ENCODE assay signal across 31 cellular contexts in genomic region chr7:141363748-141364147, GRCh38.
"Had no signal": no experiment of that assay in that cellular context is flagged by ENCODE, and none has a peak within 500 bp of the region (broad histone marks: within the 10 kb centered on the region; RNA-seq: fewer than 3 reads in every experiment).

No MANE protein-coding gene starts in this region.

- H3K4me1 Mint-ChIP-seq: activated naive CD8-positive, alpha-beta T cell treated with anti-CD3 and anti-CD28 coated beads, Interleukin-2, amount 50 U/mL, for 24 hours; memory B cell; naive B cell; stimulated activated effector memory CD8-positive, alpha-beta T cell treated with anti-CD3 and anti-CD28 coated beads, Interleukin-12 subunit alpha, Interleukin-12 subunit beta, amount 100 ng/mL, for 72 hours; T-cell had no signal

- H3K27me3 ChIP-seq: body of pancreas, cardiac muscle cell, foreskin keratinocyte, stomach, suprapubic skin, tibial nerve, uterus had no signal

- H3K9me3 Mint-ChIP-seq: activated naive CD8-positive, alpha-beta T cell treated with anti-CD3 and anti-CD28 coated beads, Interleukin-2, amount 50 U/mL, for 24 hours; dendritic cell treated with granulocyte-macrophage colony-stimulating factor and Interleukin-4, amounts not matched to agents 40 ng/mL and 50 ng/mL, for 4 days; neural crest cell; stimulated activated effector memory CD8-positive, alpha-beta T cell treated with anti-CD3 and anti-CD28 coated beads, Interleukin-12 subunit alpha, Interleukin-12 subunit beta, amount 100 ng/mL, for 72 hours; T-cell; T-helper 2 cell treated with Interferon-gamma antibody and Interleukin-4, amounts not matched to agents 5 μg/mL and 100 μg/mL, for 36 hours had no signal

- H3K4me3 ChIP-seq: body of pancreas, cardiac muscle cell, mucosa of descending colon, stomach, suprapubic skin, tibial nerve, uterus had no signal

- H3K27me3 Mint-ChIP-seq: dendritic cell treated with granulocyte-macrophage colony-stimulating factor and Interleukin-4, amounts not matched to agents 40 ng/mL and 50 ng/mL, for 4 days had no signal

- H3K9me3 ChIP-seq: body of pancreas, mucosa of descending colon, stomach, suprapubic skin, tibial nerve, uterus had no signal

- H3K36me3 ChIP-seq: cardiac muscle cell, stomach, suprapubic skin, tibial nerve, uterus, WERI-Rb-1 had no signal

- H3K36me3 Mint-ChIP-seq: memory B cell; naive B cell; stimulated activated effector memory CD8-positive, alpha-beta T cell treated with anti-CD3 and anti-CD28 coated beads, Interleukin-12 subunit alpha, Interleukin-12 subunit beta, amount 100 ng/mL, for 72 hours; T-cell had no signal

- H3K27ac Mint-ChIP-seq: activated CD8-positive, alpha-beta T cell treated with anti-CD3 and anti-CD28 coated beads, Interleukin-2, amount 10 ng/mL, durations not matched to agents 7 days and 5 days; activated naive CD8-positive, alpha-beta T cell treated with anti-CD3 and anti-CD28 coated beads, Interleukin-2, amount 50 U/mL, for 24 hours; activated T-helper 1 cell treated with anti-CD3 and anti-CD28 coated beads, Interleukin-12 subunit alpha, Interleukin-12 subunit beta, Interleukin-2, Interleukin-4 antibody, amounts not matched to agents 30 ng/mL and 10 ng/mL and 1 ng/mL, durations not matched to agents 14 hours and 24 hours and 36 hours; dendritic cell treated with granulocyte-macrophage colony-stimulating factor and Interleukin-4, amounts not matched to agents 40 ng/mL and 50 ng/mL, for 4 days; memory B cell; naive B cell; stimulated activated effector memory CD8-positive, alpha-beta T cell treated with anti-CD3 and anti-CD28 coated beads, Interleukin-12 subunit alpha, Interleukin-12 subunit beta, amount 100 ng/mL, for 72 hours; T-cell; T-helper 2 cell treated with Interferon-gamma antibody and Interleukin-4, amounts not matched to agents 5 μg/mL and 100 μg/mL, for 36 hours had no signal

- ATAC-seq: activated CD8-positive, alpha-beta T cell treated with anti-CD3 and anti-CD28 coated beads, Interleukin-2, amount 10 ng/mL, durations not matched to agents 7 days and 5 days; activated naive CD8-positive, alpha-beta T cell treated with anti-CD3 and anti-CD28 coated beads, Interleukin-2, amount 50 U/mL, for 24 hours; body of pancreas; mucosa of descending colon; stimulated activated effector memory CD8-positive, alpha-beta T cell treated with anti-CD3 and anti-CD28 coated beads, Interleukin-12 subunit alpha, Interleukin-12 subunit beta, amount 100 ng/mL, for 72 hours; T-cell had no signal

- H3K4me3 Mint-ChIP-seq: activated CD8-positive, alpha-beta T cell treated with anti-CD3 and anti-CD28 coated beads, Interleukin-2, amount 10 ng/mL, durations not matched to agents 7 days and 5 days; activated naive CD8-positive, alpha-beta T cell treated with anti-CD3 and anti-CD28 coated beads, Interleukin-2, amount 50 U/mL, for 24 hours; activated T-helper 1 cell treated with anti-CD3 and anti-CD28 coated beads, Interleukin-12 subunit alpha, Interleukin-12 subunit beta, Interleukin-2, Interleukin-4 antibody, amounts not matched to agents 30 ng/mL and 10 ng/mL and 1 ng/mL, durations not matched to agents 14 hours and 24 hours and 36 hours; dendritic cell treated with granulocyte-macrophage colony-stimulating factor and Interleukin-4, amounts not matched to agents 40 ng/mL and 50 ng/mL, for 4 days; memory B cell; naive B cell; neural crest cell; stimulated activated effector memory CD8-positive, alpha-beta T cell treated with anti-CD3 and anti-CD28 coated beads, Interleukin-12 subunit alpha, Interleukin-12 subunit beta, amount 100 ng/mL, for 72 hours; T-cell; T-helper 2 cell treated with Interferon-gamma antibody and Interleukin-4, amounts not matched to agents 5 μg/mL and 100 μg/mL, for 36 hours had no signal

- DNase-seq: activated CD4-positive, alpha-beta T cell treated with anti-CD3 and anti-CD28 coated beads for 1 hour; activated CD4-positive, alpha-beta T cell treated with anti-CD3 and anti-CD28 coated beads, Interleukin-2, amount 50 U/mL, for 1 hour; activated CD8-positive, alpha-beta T cell treated with anti-CD3 and anti-CD28 coated beads, Interleukin-2, amount 10 ng/mL, durations not matched to agents 7 days and 5 days; activated gamma-delta T cell; activated naive CD4-positive, alpha-beta T cell treated with anti-CD3 and anti-CD28 coated beads, Interleukin-2, amount 50 U/mL, for 16 hours; activated naive CD8-positive, alpha-beta T cell treated with anti-CD3 and anti-CD28 coated beads, Interleukin-2, amount 50 U/mL, for 24 hours; body of pancreas; effector CD4-positive, alpha-beta T cell; erythroblast; glutamatergic neuron; hypothalamus; mucosa of descending colon; naive B cell; occipital lobe; posterior cingulate gyrus; stimulated activated CD4-positive, alpha-beta T cell treated with anti-CD3 and anti-CD28 coated beads, Interleukin-2, amount 100 ng/mL, for 24 hours; stomach; T-cell; uterus; WERI-Rb-1 had no signal

- H3K27ac ChIP-seq: body of pancreas, foreskin keratinocyte, stomach, suprapubic skin, tibial nerve, uterus, WERI-Rb-1 had no signal

- H3K4me1 ChIP-seq: body of pancreas, foreskin keratinocyte, suprapubic skin, uterus had no signal

- FAIRE-seq: endometrium had no signal
